Comparison of ENCODE assay signal across 22 cellular contexts in genomic region chr15:68197170-68197492, GRCh38. TPM values are rescaled to one million over a fixed set of nuclear protein-coding genes. Genes with fewer than 3 reads are reported as not detected.
DNase-seq lines count a peak whose midpoint lies in the region; ATAC-seq, FAIRE-seq and TF ChIP-seq lines count a peak whose summit lies in the region.
"Had no signal": no experiment of that assay in that cellular context is flagged by ENCODE, and none has a peak within 500 bp of the region (broad histone marks: within the 10 kb centered on the region; RNA-seq: fewer than 3 reads in every experiment).

No MANE protein-coding gene starts in this region.

- CTCF ChIA-PET in Calu3 (lab: Charles Lee), result interaction anchor here (0.8 kb wide), 1 partner anchor 33 kb away, joined by 3 read pairs; no protein-coding TSS in a partner anchor
- CTCF ChIA-PET in GM12878 (lab: Yijun Ruan, JAX), result interaction anchor here (0.9 to 1.6 kb wide), 3 partner anchors 13 to 334 kb away, joined by 3 to 4 read pairs (median 3); no protein-coding TSS in a partner anchor
- CTCF ChIA-PET in HepG2 (lab: Yijun Ruan, JAX; ENCODE audit: low intra/inter-chr PET ratio, low total read pairs), result no interaction called here

- H3K4me1 ChIP-seq in GM12878 (ENCODE audit: control insufficient read depth, insufficient read depth, low read length), result no peaks in the 10 kb centered on the region
- peaks cover 43% of the 10 kb centered on the region for H3K4me1 ChIP-seq in HepG2 (ENCODE audit: insufficient read depth, low read length)
- H3K4me1 ChIP-seq: left lung had no signal

- in situ Hi-C loops in GM12878 (cut with MboI), result no loop called here
- in situ Hi-C loops in HepG2 (cut with HindIII; ENCODE audit: extremely low pct_ligation_motif_present, low pct_unique_long_range_greater_than_20kb), result no loop called here

- no peak for TF ChIP-seq RAD21 in GM12878 (IDR thresholded peaks at IDR 0.05; ENCODE audit: insufficient read depth, low read depth, low read length)
- TF ChIP-seq RAD21 in HepG2 (CRISPR knock-in tag; IDR thresholded peaks at IDR 0.05), result no peak

- H3K9me3 ChIP-seq in GM12878 (replicated peaks; ENCODE audit: control insufficient read depth, insufficient read depth, low read length) (no peaks in the 10 kb centered on the region), HepG2 (ENCODE audit: low read length) (no peaks in the 10 kb centered on the region)
- H3K9me3 ChIP-seq: left lung, stomach had no signal

- H3K27me3 ChIP-seq in GM12878 (replicated peaks in 1 of 2; ENCODE audit: control insufficient read depth in 2 of 2, insufficient read depth in 2 of 2, low read length in 1 of 2) (no peaks in the 10 kb centered on the region), HepG2 (ENCODE audit: control insufficient read depth in 1 of 2, insufficient read depth in 2 of 2, low read length in 2 of 2) (no peaks in the 10 kb centered on the region)
- H3K27me3 ChIP-seq: left lung, stomach had no signal

- TF ChIP-seq CTCF in CD14-positive monocyte (IDR thresholded peaks at IDR 0.05), result no peak
- TF ChIP-seq CTCF in Calu3 (IDR thresholded peaks at IDR 0.05; ENCODE audit: unreplicated experiment), result no peak
- no peak for TF ChIP-seq CTCF in GM12878 (IDR thresholded peaks at IDR 0.05 in 2 of 3, conservative IDR thresholded peaks at IDR 0.05 in 1 of 3; ENCODE audit: control insufficient read depth in 2 of 3, extremely low read depth in 1 of 3, insufficient read depth in 1 of 3, low read depth in 3 of 3, low read length in 3 of 3)
- TF ChIP-seq CTCF in HepG2 (CRISPR knock-in tag; IDR thresholded peaks at IDR 0.05), result no peak

- DNase-seq in CD14-positive monocyte (ENCODE audit: low spot score) (no peak), Calu3 (no peak), GM12878 (ENCODE audit: low read depth, low spot score) (no peak), HepG2 (ENCODE audit: low spot score) (no peak)
- DNase-seq in stimulated activated CD4-positive, alpha-beta T cell treated with anti-CD3 and anti-CD28 coated beads, Interleukin-4, amount 100 ng/mL, for 1 hour, result no peak
- DNase-seq: activated naive CD4-positive, alpha-beta T cell treated with anti-CD3 and anti-CD28 coated beads, Interleukin-2, amount 50 U/mL, for 16 hours; head of caudate nucleus; left lung; NCI-H146; NCI-H2171; NCI-H526; nucleus accumbens; stimulated activated CD4-positive, alpha-beta T cell treated with anti-CD3 and anti-CD28 coated beads, Interleukin-2, amount 100 ng/mL, for 48 hours; stomach; SW 1271; trophoblast cell had no signal

- RAD21 ChIA-PET in GM12878 (lab: Charles Lee; ENCODE audit: unreplicated experiment), result interaction anchor here (0.8 kb wide), 1 partner anchor 8 kb away, joined by 3 read pairs; the partner anchor contains the start of gene CALML4

- POLR2A ChIA-PET in GM12878 (lab: Charles Lee) (no interaction called here), HepG2 (lab: Yijun Ruan, JAX) (no interaction called here)

- no peak overlapping the region for H2AFZ ChIP-seq in GM12878 (ENCODE audit: control insufficient read depth, low read depth, low read length)
- no peak overlapping the region for H2AFZ ChIP-seq in HepG2 (ENCODE audit: low read length)

- ATAC-seq in GM12878 (peak; percentile 38), HepG2 (no peak), HG03378 (IDR thresholded peaks at IDR 0.05; ENCODE audit: unreplicated experiment) (no peak), GM21360 (IDR thresholded peaks at IDR 0.05; ENCODE audit: unreplicated experiment) (no peak), HG03139 (IDR thresholded peaks at IDR 0.05; ENCODE audit: unreplicated experiment) (no peak)
- ATAC-seq: left lung had no signal

- no peak for TF ChIP-seq EP300 in GM12878 (IDR thresholded peaks at IDR 0.05; ENCODE audit: borderline replicate concordance in 1 of 2, control insufficient read depth in 1 of 2, low read depth in 2 of 2, low read length in 2 of 2)
- no peak for TF ChIP-seq EP300 in HepG2 (IDR thresholded peaks at IDR 0.05; ENCODE audit: low read depth in 2 of 2, low read length in 2 of 2)
- TF ChIP-seq EP300 in HepG2 (CRISPR knock-in tag; IDR thresholded peaks at IDR 0.05; ENCODE audit: borderline replicate concordance), result no peak

- H3K4me1 Mint-ChIP-seq in CD14-positive monocyte (peaks cover 33% of the 10 kb centered on the region), Calu3 (ENCODE audit: low read depth, unreplicated experiment) (no peaks in the 10 kb centered on the region)

- H3K4me3 ChIP-seq in GM12878 (no peak overlapping the region), HepG2 (replicated peaks in 1 of 3; ENCODE audit: insufficient read depth in 1 of 3, low read depth in 2 of 3, low read length in 3 of 3) (no peak overlapping the region)
- H3K4me3 ChIP-seq: left lung, smooth muscle cell, stomach had no signal

- SMC1A ChIA-PET in GM12878 (lab: Charles Lee; ENCODE audit: uncharacterized antibody, unreplicated experiment), result interaction anchor here (1.0 to 2.9 kb wide), 2 partner anchors 23 to 31 kb away, joined by 4 to 8 read pairs; no protein-coding TSS in a partner anchor

- H3K4me3 Mint-ChIP-seq in CD14-positive monocyte, result no peak overlapping the region
- H3K4me3 Mint-ChIP-seq in Calu3 (ENCODE audit: low read depth, unreplicated experiment), result no peak overlapping the region

- no peak for FAIRE-seq in GM12878 (lab: Jason Lieb, UNC)
- no peak for FAIRE-seq in HepG2 (lab: Jason Lieb, UNC)
- FAIRE-seq: astrocyte, colon had no signal

- H3K27ac ChIP-seq in GM12878 (ENCODE audit: control insufficient read depth, insufficient read depth), result no peak overlapping the region
- H3K27ac ChIP-seq in HepG2 (ENCODE audit: extremely low read length, insufficient read depth, low read length), result no peak overlapping the region
- H3K27ac ChIP-seq: left lung had no signal

- H3K9me3 Mint-ChIP-seq in CD14-positive monocyte (no peaks in the 10 kb centered on the region), Calu3 (ENCODE audit: low read depth, unreplicated experiment) (no peaks in the 10 kb centered on the region)

- peaks cover 0 to 2% (median 0%) of the 10 kb centered on the region in 3 donors for H3K27me3 Mint-ChIP-seq in CD14-positive monocyte (ENCODE audit: low read depth in 3 of 3)
- H3K27me3 Mint-ChIP-seq in Calu3 (ENCODE audit: unreplicated experiment), result no peaks in the 10 kb centered on the region

- intact Hi-C loops in CD14-positive monocyte (cut with micrococcal nuclease), result no loop called here
- intact Hi-C loops in Calu3 (cut with micrococcal nuclease; ENCODE audit: unreplicated experiment), result no loop called here
- intact Hi-C loops in GM12878 (cut with micrococcal nuclease; ENCODE audit: unreplicated experiment), result no loop called here
- intact Hi-C loops in HepG2 (cut with micrococcal nuclease; ENCODE audit: unreplicated experiment), result no loop called here

- no peak overlapping the region for H3K9ac ChIP-seq in GM12878 (ENCODE audit: control insufficient read depth, insufficient read depth, low read length)
- no peak overlapping the region for H3K9ac ChIP-seq in HepG2 (ENCODE audit: insufficient read depth, low read depth, low read length)

- H3K79me2 ChIP-seq in GM12878 (ENCODE audit: control insufficient read depth, insufficient read depth, low read length), result no peaks in the 10 kb centered on the region
- H3K79me2 ChIP-seq in HepG2 (ENCODE audit: insufficient read depth, low read length), result no peaks in the 10 kb centered on the region

- H3K4me2 ChIP-seq in GM12878 (ENCODE audit: control insufficient read depth, insufficient read depth) (no peak overlapping the region), HepG2 (ENCODE audit: low read depth, low read length) (no peak overlapping the region)
- H3K4me2 ChIP-seq: smooth muscle cell had no signal

- BruUV-seq in Calu3 (replicated peaks; lab: Mats Ljungman, UMichigan), result no TSS peak
- no TSS peak for BruUV-seq in GM12878 (replicated peaks; lab: Mats Ljungman, UMichigan)
- BruUV-seq in HepG2 (replicated peaks; lab: Mats Ljungman, UMichigan), result no TSS peak

- H3K36me3 Mint-ChIP-seq in CD14-positive monocyte, result peaks cover 40 to 67% of the 10 kb centered on the region in 2 donors
- peaks cover 68% of the 10 kb centered on the region for H3K36me3 Mint-ChIP-seq in Calu3 (ENCODE audit: insufficient read depth, unreplicated experiment)

- WGBS in GM12878 (ENCODE audit: insufficient coverage, insufficient replicate concordance, low lambda C conversion rate, missing lambda C conversion rate), result 73% methylated on average over 8 of the region's 8 CpGs
- 97% methylated on average over 8 of the region's 8 CpGs for WGBS in HepG2 (ENCODE audit: low lambda C conversion rate)

- peaks cover 10 to 17% of the 10 kb centered on the region in 2 experiments for H3K36me3 ChIP-seq in GM12878 (ENCODE audit: control insufficient read depth in 2 of 2, insufficient read depth in 2 of 2, low read length in 1 of 2)
- peaks cover 5 to 14% of the 10 kb centered on the region in 2 experiments; a peak in 4 of 5 replicates for H3K36me3 ChIP-seq in HepG2 (replicated peaks in 1 of 2; ENCODE audit: control insufficient read depth in 1 of 2, insufficient read depth in 2 of 2, low read length in 2 of 2)

- peak overlapping the region in 5 of 7 donors; percentile 4 to 66 (median 50) for H3K27ac Mint-ChIP-seq in CD14-positive monocyte
- peak overlapping the region; percentile 58 for H3K27ac Mint-ChIP-seq in Calu3 (ENCODE audit: unreplicated experiment)

- TF ChIP-seq POLR2A in GM12878 (IDR thresholded peaks at IDR 0.05; ENCODE audit: low read depth, low read length) (peak; percentile 1; the same call in 1 of the 2 replicates), HepG2 (IDR thresholded peaks at IDR 0.05; ENCODE audit: insufficient read depth in 1 of 2, low read depth in 2 of 2, low read length in 2 of 2) (no peak)

- H4K20me1 ChIP-seq in GM12878 (ENCODE audit: control insufficient read depth, insufficient read depth) (no peaks in the 10 kb centered on the region), HepG2 (ENCODE audit: insufficient read depth, low read length) (no peaks in the 10 kb centered on the region)

RNA-seq across cellular contexts. Expression of gene CALML4, which starts 8.0 kb away (rescaled TPM):
- 10 to 100 TPM; 38.8 to 44.5 TPM for polyA plus RNA-seq in CD14-positive monocyte
- total RNA-seq in Calu3 (2022), result 17.9 and 24.1 TPM in 2 replicates
- total RNA-seq in GM12878 (2013; cell fraction: nucleolus; rRNA removed), result 21.2 and 21.8 TPM in 2 replicates
- 5.5 TPM in 2 replicates for total RNA-seq in GM12878 (2014; rRNA removed)
- total RNA-seq in GM12878 (2014; rRNA removed; fragmentation: Illumina TruSeq; extraction: Trizol), result 10.3 and 10.4 TPM in 2 replicates
- total RNA-seq in GM12878 (2021), result 4.0 and 4.8 TPM in 2 replicates
- polyA plus RNA-seq in GM12878 (2011; ENCODE audit: low read depth), result 3.4 TPM
- 5.2 and 9.0 TPM in 2 replicates for polyA plus RNA-seq in GM12878 (2011; rRNA removed)
- 0.66 and 1.0 TPM in 2 replicates for polyA plus RNA-seq in GM12878 (2011; cell fraction: cytosol; rRNA removed)
- 8.3 and 14.5 TPM in 2 replicates for polyA plus RNA-seq in GM12878 (2011; cell fraction: nucleus; rRNA removed)
- polyA plus RNA-seq in GM12878 (2012), result 2.9 and 6.9 TPM in 2 replicates
- polyA plus RNA-seq in GM12878 (2014; fragmentation: Illumina TruSeq; extraction: Trizol), result 15.9 and 18.1 TPM in 2 replicates
- 1 to 10 TPM; 1.7 to 4.0 TPM for polyA plus RNA-seq in GM12878 (2014; fragmentation: Nextera tagmentation; extraction: Ambion mirVana)
- 11.5 and 12.2 TPM in 2 replicates for polyA plus RNA-seq in GM12878 (2014; rRNA removed)
- 1 to 10 TPM; 3.6 to 4.9 TPM for polyA plus RNA-seq in GM12878 (2016; fragmentation: Nextera tagmentation; extraction: Ambion mirVana)
- polyA minus RNA-seq in GM12878 (2011; rRNA and poly(A)+ RNA removed), result 0.98 and 1.6 TPM in 2 replicates
- polyA minus RNA-seq in GM12878 (2011; cell fraction: cytosol; rRNA and poly(A)+ RNA removed), result not detected in 2 replicates
- polyA minus RNA-seq in GM12878 (2011; cell fraction: nucleus; rRNA and poly(A)+ RNA removed), result 1.5 and 5.4 TPM in 2 replicates
- 6.5 and 8.7 TPM in 2 replicates for total RNA-seq in HepG2 (2016; rRNA removed; fragmentation: Illumina TruSeq; extraction: Trizol)
- 4.5 and 5.7 TPM in 2 replicates for total RNA-seq in HepG2 (2016; cell fraction: cytosol; rRNA removed; fragmentation: Illumina TruSeq; extraction: Trizol; ENCODE audit: low read depth)
- 7.8 and 8.1 TPM in 2 replicates for total RNA-seq in HepG2 (2016; cell fraction: insoluble cytoplasmic fraction; rRNA removed; fragmentation: Illumina TruSeq; extraction: Trizol)
- total RNA-seq in HepG2 (2016; cell fraction: membrane; rRNA removed; fragmentation: Illumina TruSeq; extraction: Trizol), result 6.1 and 7.2 TPM in 2 replicates
- total RNA-seq in HepG2 (2016; cell fraction: nucleus; rRNA removed; fragmentation: Illumina TruSeq; extraction: Trizol), result 5.2 and 8.4 TPM in 2 replicates
- 3.1 and 3.6 TPM in 2 replicates for polyA plus RNA-seq in HepG2 (2011; rRNA removed)
- 1.9 TPM in 2 replicates for polyA plus RNA-seq in HepG2 (2011; cell fraction: cytosol; rRNA removed)
- 5.0 and 6.7 TPM in 2 replicates for polyA plus RNA-seq in HepG2 (2011; cell fraction: nucleus; rRNA removed)
- 5.3 and 5.6 TPM in 2 replicates for polyA plus RNA-seq in HepG2 (2012)
- polyA plus RNA-seq in HepG2 (2016; cell fraction: cytosol; fragmentation: Illumina TruSeq; extraction: Trizol; ENCODE audit: low read depth), result 10.2 and 15.8 TPM in 2 replicates
- 13.4 and 15.5 TPM in 2 replicates for polyA plus RNA-seq in HepG2 (2016; cell fraction: insoluble cytoplasmic fraction; fragmentation: Illumina TruSeq; extraction: Trizol; ENCODE audit: low read depth)
- 10.9 and 14.1 TPM in 2 replicates for polyA plus RNA-seq in HepG2 (2016; cell fraction: membrane; fragmentation: Illumina TruSeq; extraction: Trizol; ENCODE audit: low read depth)
- polyA plus RNA-seq in HepG2 (2016; cell fraction: nucleus; fragmentation: Illumina TruSeq; extraction: Trizol; ENCODE audit: insufficient read depth, low read depth), result 27.8 and 31.7 TPM in 2 replicates
- polyA minus RNA-seq in HepG2 (2011; rRNA and poly(A)+ RNA removed; ENCODE audit: low replicate concordance), result 1.6 and 5.3 TPM in 2 replicates
- polyA minus RNA-seq in HepG2 (2011; cell fraction: cytosol; rRNA and poly(A)+ RNA removed), result 0.20 and 0.62 TPM in 2 replicates
- 4.9 and 5.2 TPM in 2 replicates for polyA minus RNA-seq in HepG2 (2011; cell fraction: nucleus; rRNA and poly(A)+ RNA removed)

RNA-seq across cellular contexts. Expression of gene CLN6, which starts 32.4 kb away (rescaled TPM):
- polyA plus RNA-seq in CD14-positive monocyte, result 1 to 10 TPM; 3.4 to 4.2 TPM
- total RNA-seq in Calu3 (2022), result 81.6 and 85.7 TPM in 2 replicates
- 93.0 and 108 TPM in 2 replicates for total RNA-seq in GM12878 (2013; cell fraction: nucleolus; rRNA removed)
- total RNA-seq in GM12878 (2014; rRNA removed), result 31.1 and 37.1 TPM in 2 replicates
- 27.3 and 29.4 TPM in 2 replicates for total RNA-seq in GM12878 (2014; rRNA removed; fragmentation: Illumina TruSeq; extraction: Trizol)
- total RNA-seq in GM12878 (2021), result 63.5 and 63.7 TPM in 2 replicates
- polyA plus RNA-seq in GM12878 (2011; ENCODE audit: low read depth), result 17.2 TPM
- polyA plus RNA-seq in GM12878 (2011; rRNA removed), result 21.0 and 53.8 TPM in 2 replicates
- polyA plus RNA-seq in GM12878 (2011; cell fraction: cytosol; rRNA removed), result 68.3 and 86.8 TPM in 2 replicates
- polyA plus RNA-seq in GM12878 (2011; cell fraction: nucleus; rRNA removed), result 59.7 and 73.1 TPM in 2 replicates
- polyA plus RNA-seq in GM12878 (2012), result 30.2 and 31.2 TPM in 2 replicates
- polyA plus RNA-seq in GM12878 (2014; fragmentation: Illumina TruSeq; extraction: Trizol), result 40.5 and 52.1 TPM in 2 replicates
- 1 to 10 TPM in 1 of 2 experiments, under 1 TPM in 1; 0.74 to 1.4 TPM for polyA plus RNA-seq in GM12878 (2014; fragmentation: Nextera tagmentation; extraction: Ambion mirVana)
- polyA plus RNA-seq in GM12878 (2014; rRNA removed), result 69.0 and 72.0 TPM in 2 replicates
- 10 to 100 TPM; 16.3 to 19.6 TPM for polyA plus RNA-seq in GM12878 (2016; fragmentation: Nextera tagmentation; extraction: Ambion mirVana)
- 127 and 131 TPM in 2 replicates for polyA minus RNA-seq in GM12878 (2011; rRNA and poly(A)+ RNA removed)
- polyA minus RNA-seq in GM12878 (2011; cell fraction: cytosol; rRNA and poly(A)+ RNA removed), result 34.1 and 34.6 TPM in 2 replicates
- polyA minus RNA-seq in GM12878 (2011; cell fraction: nucleus; rRNA and poly(A)+ RNA removed), result 28.4 and 72.4 TPM in 2 replicates
- 11.1 and 27.1 TPM in 2 replicates for total RNA-seq in HepG2 (2016; rRNA removed; fragmentation: Illumina TruSeq; extraction: Trizol)
- 8.6 and 9.6 TPM in 2 replicates for total RNA-seq in HepG2 (2016; cell fraction: cytosol; rRNA removed; fragmentation: Illumina TruSeq; extraction: Trizol; ENCODE audit: low read depth)
- total RNA-seq in HepG2 (2016; cell fraction: insoluble cytoplasmic fraction; rRNA removed; fragmentation: Illumina TruSeq; extraction: Trizol), result 11.8 and 24.4 TPM in 2 replicates
- 21.8 and 24.8 TPM in 2 replicates for total RNA-seq in HepG2 (2016; cell fraction: membrane; rRNA removed; fragmentation: Illumina TruSeq; extraction: Trizol)
- total RNA-seq in HepG2 (2016; cell fraction: nucleus; rRNA removed; fragmentation: Illumina TruSeq; extraction: Trizol), result 26.2 and 36.2 TPM in 2 replicates
- polyA plus RNA-seq in HepG2 (2011; rRNA removed), result 24.9 and 26.6 TPM in 2 replicates
- 16.8 and 20.7 TPM in 2 replicates for polyA plus RNA-seq in HepG2 (2011; cell fraction: cytosol; rRNA removed)
- polyA plus RNA-seq in HepG2 (2011; cell fraction: nucleus; rRNA removed), result 31.9 and 38.5 TPM in 2 replicates
- 11.0 and 11.8 TPM in 2 replicates for polyA plus RNA-seq in HepG2 (2012)
- 12.8 and 17.1 TPM in 2 replicates for polyA plus RNA-seq in HepG2 (2016; cell fraction: cytosol; fragmentation: Illumina TruSeq; extraction: Trizol; ENCODE audit: low read depth)
- polyA plus RNA-seq in HepG2 (2016; cell fraction: insoluble cytoplasmic fraction; fragmentation: Illumina TruSeq; extraction: Trizol; ENCODE audit: low read depth), result 18.2 and 20.3 TPM in 2 replicates
- polyA plus RNA-seq in HepG2 (2016; cell fraction: membrane; fragmentation: Illumina TruSeq; extraction: Trizol; ENCODE audit: low read depth), result 26.1 and 27.9 TPM in 2 replicates
- polyA plus RNA-seq in HepG2 (2016; cell fraction: nucleus; fragmentation: Illumina TruSeq; extraction: Trizol; ENCODE audit: insufficient read depth, low read depth), result 66.1 and 79.6 TPM in 2 replicates
- 97.2 and 431 TPM in 2 replicates for polyA minus RNA-seq in HepG2 (2011; rRNA and poly(A)+ RNA removed; ENCODE audit: low replicate concordance)
- polyA minus RNA-seq in HepG2 (2011; cell fraction: cytosol; rRNA and poly(A)+ RNA removed), result 10.3 and 11.8 TPM in 2 replicates
- 22.3 and 29.9 TPM in 2 replicates for polyA minus RNA-seq in HepG2 (2011; cell fraction: nucleus; rRNA and poly(A)+ RNA removed)
